26 cellular contexts compared by ENCODE assay signal in the genomic region with DNA sequence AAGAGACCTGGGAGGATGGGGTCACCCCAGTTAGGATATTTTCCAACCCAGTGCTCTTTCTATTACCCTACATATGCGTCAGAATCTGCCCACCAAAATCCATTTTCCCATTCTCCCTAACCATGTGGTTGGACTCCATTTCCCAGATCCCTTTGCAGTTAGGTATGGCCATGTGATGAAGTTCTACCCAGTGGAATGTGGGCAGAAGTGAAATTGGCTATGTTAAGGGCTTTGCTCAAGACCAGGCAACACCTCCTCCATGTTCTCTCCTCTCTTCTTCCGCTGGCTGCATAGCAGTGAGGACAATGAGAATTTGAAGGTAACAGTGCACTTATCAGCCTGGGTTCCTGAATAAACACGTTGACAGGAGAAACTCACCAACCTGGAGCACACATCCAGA.
"Had no signal": no experiment of that assay in that cellular context is flagged by ENCODE, and none has a peak within 500 bp of the region (broad histone marks: within the 10 kb centered on the region; RNA-seq: fewer than 3 reads in every experiment).

No MANE protein-coding gene starts in this region.

- ATAC-seq: activated CD4-positive, alpha-beta T cell treated with anti-CD3 and anti-CD28 coated beads for 36 hours; activated CD8-positive, alpha-beta T cell treated with anti-CD3 and anti-CD28 coated beads for 36 hours; activated T-cell treated with anti-CD3 and anti-CD28 coated beads, Interleukin-2, amount 50 U/mL, for 72 hours; T-cell had no signal

- H3K27ac ChIP-seq: brain microvascular endothelial cell, cardiac muscle cell, PC-9, SK-N-MC, VCaP had no signal

- H3K4me3 Mint-ChIP-seq: activated CD4-positive, alpha-beta T cell treated with anti-CD3 and anti-CD28 coated beads for 36 hours; activated CD8-positive, alpha-beta T cell treated with anti-CD3 and anti-CD28 coated beads for 36 hours; activated naive CD4-positive, alpha-beta T cell treated with anti-CD3 and anti-CD28 coated beads, Interleukin-2, amount 10 ng/mL, durations not matched to agents 7 days and 5 days; activated naive CD8-positive, alpha-beta T cell treated with anti-CD3 and anti-CD28 coated beads for 36 hours; activated T-cell treated with anti-CD3 and anti-CD28 coated beads, Interleukin-2, amount 50 U/mL, for 72 hours; T-cell had no signal

- H3K27me3 Mint-ChIP-seq: activated naive CD4-positive, alpha-beta T cell treated with anti-CD3 and anti-CD28 coated beads, Interleukin-2, amount 10 ng/mL, durations not matched to agents 7 days and 5 days; activated naive CD8-positive, alpha-beta T cell treated with anti-CD3 and anti-CD28 coated beads for 36 hours had no signal

- H3K4me1 Mint-ChIP-seq: activated CD4-positive, alpha-beta T cell treated with anti-CD3 and anti-CD28 coated beads for 36 hours; activated naive CD4-positive, alpha-beta T cell treated with anti-CD3 and anti-CD28 coated beads, Interleukin-2, amount 10 ng/mL, durations not matched to agents 7 days and 5 days; activated naive CD8-positive, alpha-beta T cell treated with anti-CD3 and anti-CD28 coated beads for 36 hours; T-cell had no signal

- H3K36me3 ChIP-seq: brain microvascular endothelial cell, cardiac muscle cell had no signal

- H3K9me3 Mint-ChIP-seq: activated CD8-positive, alpha-beta T cell treated with anti-CD3 and anti-CD28 coated beads for 36 hours; activated naive CD4-positive, alpha-beta T cell treated with anti-CD3 and anti-CD28 coated beads, Interleukin-2, amount 10 ng/mL, durations not matched to agents 7 days and 5 days; activated naive CD8-positive, alpha-beta T cell treated with anti-CD3 and anti-CD28 coated beads for 36 hours; activated T-cell treated with anti-CD3 and anti-CD28 coated beads, Interleukin-2, amount 50 U/mL, for 72 hours; T-cell had no signal

- H3K4me2 ChIP-seq: PC-9 had no signal

- H3K27me3 ChIP-seq: brain microvascular endothelial cell, cardiac muscle cell had no signal

- FAIRE-seq: TTC549 had no signal

- H3K36me3 Mint-ChIP-seq: activated naive CD4-positive, alpha-beta T cell treated with anti-CD3 and anti-CD28 coated beads, Interleukin-2, amount 10 ng/mL, durations not matched to agents 7 days and 5 days; activated naive CD8-positive, alpha-beta T cell treated with anti-CD3 and anti-CD28 coated beads for 36 hours; T-cell had no signal

- DNase-seq: activated CD4-positive, alpha-beta T cell treated with anti-CD3 and anti-CD28 coated beads for 36 hours; activated CD8-positive, alpha-beta memory T cell treated with anti-CD3 and anti-CD28 coated beads, Interleukin-2, amount 50 U/mL, for 4 hours; activated CD8-positive, alpha-beta T cell treated with anti-CD3 and anti-CD28 coated beads for 36 hours; activated gamma-delta T cell treated with Interleukin-2 at 50 U/mL for 16 hours; activated naive CD4-positive, alpha-beta T cell treated with anti-CD3 and anti-CD28 coated beads, Interleukin-2, amount 10 ng/mL, durations not matched to agents 7 days and 5 days; activated naive CD8-positive, alpha-beta T cell treated with anti-CD3 and anti-CD28 coated beads for 36 hours; activated T-cell treated with anti-CD3 and anti-CD28 coated beads, Interleukin-2, amount 50 U/mL, for 72 hours; brain microvascular endothelial cell; cerebellar nuclear complex; Kasumi-1; NCI-H1092 treated with DMSO at 0.1 percent for 48 hours; NCI-H1417 treated with DMSO at 0.1 percent for 48 hours; NCI-H1694 treated with DMSO at 0.1 percent for 48 hours; NCI-H2081; NCI-H446; NCI-H524; PC-9; SIG-M5; T-cell; T-helper 2 cell; T1000 had no signal

- H3K4me3 ChIP-seq: cardiac muscle cell, PC-9, SK-N-MC had no signal

- H2AFZ ChIP-seq: PC-9 had no signal

- H3K27ac Mint-ChIP-seq: activated CD4-positive, alpha-beta T cell treated with anti-CD3 and anti-CD28 coated beads for 36 hours; activated CD8-positive, alpha-beta T cell treated with anti-CD3 and anti-CD28 coated beads for 36 hours; activated naive CD4-positive, alpha-beta T cell treated with anti-CD3 and anti-CD28 coated beads, Interleukin-2, amount 10 ng/mL, durations not matched to agents 7 days and 5 days; activated naive CD8-positive, alpha-beta T cell treated with anti-CD3 and anti-CD28 coated beads for 36 hours; activated T-cell treated with anti-CD3 and anti-CD28 coated beads, Interleukin-2, amount 50 U/mL, for 72 hours; activated T-helper 2 cell treated with anti-CD3 and anti-CD28 coated beads, Interferon-gamma antibody, Interleukin-2, Interleukin-4, amounts not matched to agents 10 μg/mL and 5 μg/mL and 100 μg/mL, durations not matched to agents 14 hours and 24 hours and 36 hours; T-cell had no signal
